Comparison of ENCODE assay signal across 20 cellular contexts in the genomic region with DNA sequence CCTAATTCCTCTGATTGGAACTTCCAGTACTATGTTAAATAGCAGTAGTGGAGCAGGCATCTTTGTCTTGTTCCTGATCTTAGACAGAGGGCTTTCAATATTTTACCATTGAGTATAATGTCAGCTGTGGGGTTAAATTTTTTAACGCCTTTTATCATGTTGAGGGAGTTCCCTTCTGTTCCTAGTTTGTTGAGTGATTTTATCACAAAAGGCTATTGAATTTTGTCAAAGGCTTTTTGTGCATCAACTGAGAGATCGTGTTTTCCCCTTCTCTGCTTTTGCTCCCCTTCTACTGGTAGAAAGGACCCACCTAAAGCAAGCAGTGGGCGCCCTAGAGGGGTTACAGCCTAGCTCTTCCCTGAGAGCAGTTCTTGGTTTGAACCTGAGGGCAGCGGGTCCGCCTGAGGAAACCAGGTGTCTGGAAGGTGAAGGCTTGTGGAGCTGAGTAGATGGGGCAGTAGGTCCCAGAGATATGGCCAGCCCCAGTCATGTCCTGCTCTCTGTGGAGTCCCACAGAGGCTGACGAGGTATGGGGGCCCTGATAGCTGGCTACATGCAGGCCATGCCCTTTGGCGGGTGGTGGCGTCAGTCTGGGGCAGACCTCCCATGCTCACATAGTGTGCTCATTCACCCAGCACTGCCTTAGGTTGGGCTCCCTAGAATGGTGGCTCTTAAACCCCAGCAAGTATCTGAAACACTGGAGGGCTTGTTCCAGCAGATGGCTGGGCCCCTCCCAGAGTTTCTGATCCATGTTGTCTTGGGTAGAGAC. TPM values are rescaled to one million over a fixed set of nuclear protein-coding genes. Genes with fewer than 3 reads are reported as not detected.
DNase-seq lines count a peak whose midpoint lies in the region; ATAC-seq and TF ChIP-seq lines count a peak whose summit lies in the region.
"Had no signal": no experiment of that assay in that cellular context is flagged by ENCODE, and none has a peak within 500 bp of the region (broad histone marks: within the 10 kb centered on the region; RNA-seq: fewer than 3 reads in every experiment).

No MANE protein-coding gene starts in this region.

- H3K27ac Mint-ChIP-seq in endodermal cell = no peak overlapping the region
- H3K27ac Mint-ChIP-seq: CD4-positive, alpha-beta memory T cell; HFFc6 had no signal

- H3K4me3 Mint-ChIP-seq in endodermal cell = no peak overlapping the region
- H3K4me3 Mint-ChIP-seq: CD4-positive, alpha-beta memory T cell; HFFc6 had no signal

- WGBS in endodermal cell (ENCODE audit: insufficient coverage in 1 of 2, insufficient read length in 1 of 2), 2 experiments = 86 to 92% methylated on average over 5 to 8 of the region's 8 CpGs

- no peak overlapping the region for H3K9ac ChIP-seq in endodermal cell (ENCODE audit: extremely low read depth, low read length, poor library complexity, severe bottlenecking)
- H3K9ac ChIP-seq: KMS-11 had no signal

- TF ChIP-seq CTCF in endodermal cell (conservative IDR thresholded peaks at IDR 0.05) = no peak

- no peaks in the 10 kb centered on the region for H3K4me1 ChIP-seq in endodermal cell (ENCODE audit: control insufficient read depth, insufficient read depth, low read length)
- H3K4me1 ChIP-seq: BE2C had no signal

- H3K4me3 ChIP-seq in endodermal cell (ENCODE audit: low read length) = no peak overlapping the region

- no peaks in the 10 kb centered on the region for H3K9me3 ChIP-seq in endodermal cell (ENCODE audit: control insufficient read depth, low read length)
- H3K9me3 ChIP-seq: BE2C had no signal

- H3K4me1 Mint-ChIP-seq in endodermal cell = peaks cover under 1% of the 10 kb centered on the region

- H3K36me3 ChIP-seq in endodermal cell (ENCODE audit: control insufficient read depth, insufficient read depth, low read length) = peaks cover 6% of the 10 kb centered on the region
- H3K36me3 ChIP-seq: BE2C had no signal

- H3K9me3 Mint-ChIP-seq in endodermal cell = peaks cover 4% of the 10 kb centered on the region
- H3K9me3 Mint-ChIP-seq: CD4-positive, alpha-beta memory T cell; HFFc6 had no signal

- H3K36me3 Mint-ChIP-seq in endodermal cell (ENCODE audit: low read depth) = peaks cover 12% of the 10 kb centered on the region

- ATAC-seq in GM18861 (IDR thresholded peaks at IDR 0.05; ENCODE audit: unreplicated experiment) = no peak
- ATAC-seq: Panc1 had no signal

- H3K27me3 Mint-ChIP-seq in endodermal cell (ENCODE audit: insufficient read depth) = no peaks in the 10 kb centered on the region
- H3K27me3 Mint-ChIP-seq: CD4-positive, alpha-beta memory T cell had no signal

- DNase-seq in caudate nucleus (lab: John Stamatoyannopoulos, UW) (peak in 11 of 61 donors; percentile 27 to 42 (median 29)), endodermal cell (peak; percentile 44), midbrain (lab: John Stamatoyannopoulos, UW) (peak; percentile 43), superior temporal gyrus (ENCODE audit: extremely low spot score) (peak; percentile 75), NOMO-1 treated with DMSO at 0.1 percent for 48 hours (lab: John Stamatoyannopoulos, UW; ENCODE audit: unreplicated experiment) (no peak), KG1 (lab: John Stamatoyannopoulos, UW) (no peak)
- DNase-seq: BE2C; CD4-positive, alpha-beta memory T cell; DND-41; GDM1; HFFc6; NCI-H1092 treated with DMSO at 0.1 percent for 48 hours; NCI-H1694; NCI-H446 treated with DMSO at 0.1 percent for 48 hours; NCI-H774; SHP77 treated with DMSO at 0.1 percent for 48 hours had no signal

- H3K27me3 ChIP-seq in endodermal cell (ENCODE audit: control insufficient read depth, insufficient read depth, low read length, poor library complexity, severe bottlenecking) = no peaks in the 10 kb centered on the region
- H3K27me3 ChIP-seq: BE2C had no signal

- H3K27ac ChIP-seq in caudate nucleus (ENCODE audit: low read depth, low read length) (peak overlapping the region; percentile 90), endodermal cell (ENCODE audit: low read depth, low read length) (no peak overlapping the region)
- H3K27ac ChIP-seq: KMS-11 had no signal

RNA-seq across cellular contexts. Expression of a gene that starts 11.3 kb away (rescaled TPM):
- total RNA-seq in endodermal cell = 10 to 100 TPM; 17.0 to 17.1 TPM
- polyA plus RNA-seq in endodermal cell (2013, experiment 1 of 2) = 14.4 TPM
- polyA plus RNA-seq in endodermal cell (2013, experiment 2 of 2) = 16.7 TPM

RNA-seq across cellular contexts. Expression of a gene that starts 57.5 kb away (rescaled TPM):
- 100 to 1,000 TPM in 1 of 2 donors, 10 to 100 TPM in 1; 86.1 to 136 TPM for total RNA-seq in endodermal cell
- polyA plus RNA-seq in endodermal cell (2013, experiment 1 of 2) = 68.2 TPM
- polyA plus RNA-seq in endodermal cell (2013, experiment 2 of 2) = 78.4 TPM
- total RNA-seq: CD4-positive, alpha-beta memory T cell; MCF 10A had no signal
- polyA plus RNA-seq: CD4-positive, alpha-beta memory T cell had no signal

Comparison
In these comparisons a context has a peak if more than half of its experiments do, and no peak if none do; other contexts are left out.
1. DNase-seq: peak in endodermal cell (single experiment), midbrain (single experiment) and superior temporal gyrus (single experiment); none in NOMO-1 treated with DMSO at 0.1 percent for 48 hours (single experiment) and KG1 (single experiment).